ENCODE assay signal across 8 cellular contexts in the genomic region with DNA sequence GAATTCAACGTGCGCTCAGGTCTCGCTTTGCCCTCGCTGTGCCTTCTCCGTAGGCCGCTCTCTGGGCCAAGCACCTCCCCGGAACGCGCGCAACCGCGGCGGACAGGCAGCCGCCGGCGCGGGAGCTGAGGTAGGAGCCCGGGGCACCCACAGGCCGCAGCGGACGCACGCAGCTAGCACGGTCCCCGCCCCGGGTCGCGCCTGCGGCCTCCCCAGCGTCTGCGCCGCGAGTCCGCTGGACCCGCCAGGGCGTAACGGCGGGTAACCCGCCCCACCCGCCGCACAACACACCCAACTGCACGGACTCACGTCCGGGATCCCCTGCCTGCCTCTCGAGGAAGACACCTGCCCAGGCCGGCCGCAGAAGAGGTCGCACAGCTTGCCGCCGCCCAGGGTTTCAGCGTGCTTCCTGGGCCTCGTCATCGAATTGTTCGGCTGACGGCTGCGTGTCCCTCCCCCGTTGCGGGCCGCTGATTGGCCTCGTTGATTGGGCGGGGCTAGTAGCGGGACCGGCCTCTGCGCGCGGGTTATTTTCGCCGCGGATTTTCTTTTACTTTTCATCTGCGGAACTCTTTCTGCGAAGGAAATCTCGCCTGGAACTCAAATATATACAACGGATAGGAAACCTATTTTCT. TPM values are rescaled to one million over a fixed set of nuclear protein-coding genes. Genes with fewer than 3 reads are reported as not detected.
DNase-seq lines count a peak whose midpoint lies in the region; ATAC-seq and TF ChIP-seq lines count a peak whose summit lies in the region.

A gene with protein sequence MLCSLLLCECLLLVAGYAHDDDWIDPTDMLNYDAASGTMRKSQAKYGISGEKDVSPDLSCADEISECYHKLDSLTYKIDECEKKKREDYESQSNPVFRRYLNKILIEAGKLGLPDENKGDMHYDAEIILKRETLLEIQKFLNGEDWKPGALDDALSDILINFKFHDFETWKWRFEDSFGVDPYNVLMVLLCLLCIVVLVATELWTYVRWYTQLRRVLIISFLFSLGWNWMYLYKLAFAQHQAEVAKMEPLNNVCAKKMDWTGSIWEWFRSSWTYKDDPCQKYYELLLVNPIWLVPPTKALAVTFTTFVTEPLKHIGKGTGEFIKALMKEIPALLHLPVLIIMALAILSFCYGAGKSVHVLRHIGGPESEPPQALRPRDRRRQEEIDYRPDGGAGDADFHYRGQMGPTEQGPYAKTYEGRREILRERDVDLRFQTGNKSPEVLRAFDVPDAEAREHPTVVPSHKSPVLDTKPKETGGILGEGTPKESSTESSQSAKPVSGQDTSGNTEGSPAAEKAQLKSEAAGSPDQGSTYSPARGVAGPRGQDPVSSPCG (minus strand): TSS at position 433 of the 635 bp plus-strand sequence. CDS start 13,047 bp downstream, outside the sequence.

- peaks cover 35% of the 10 kb centered on the region for H3K4me1 Mint-ChIP-seq in activated B cell treated with CpG ODN at 0.5 μM for 24 hours
- H3K4me1 Mint-ChIP-seq in immature natural killer cell, result peaks cover 26 to 33% of the 10 kb centered on the region in 2 donors

- no peaks in the 10 kb centered on the region for H3K9me3 Mint-ChIP-seq in activated B cell treated with CpG ODN at 0.5 μM for 24 hours
- H3K9me3 Mint-ChIP-seq in immature natural killer cell, result no peaks in the 10 kb centered on the region

- H3K9me3 ChIP-seq in spleen, result no peaks in the 10 kb centered on the region

- H3K4me1 ChIP-seq in spleen, result peaks cover 5 to 54% (median 34%) of the 10 kb centered on the region in 6 donors

- WGBS in spleen, 5 donors, result 0 to 1% (median 0%) methylated on average over 45 to 72 of the region's 72 CpGs

- ATAC-seq in GM18907 (IDR thresholded peaks at IDR 0.05; ENCODE audit: unreplicated experiment), result peak; percentile 94
- peak; percentile 93 for ATAC-seq in HG03159 (IDR thresholded peaks at IDR 0.05; ENCODE audit: unreplicated experiment)
- ATAC-seq in activated B cell treated with CpG ODN at 0.5 μM for 24 hours (ENCODE audit: low read depth), result peak; percentile 94

- H3K27ac ChIP-seq in caudate nucleus (ENCODE audit: low read depth, low read length) (peak within 1 kb of the TSS; percentile 93), spleen (peak within 1 kb of the TSS; percentile 86 to 99 (median 96))

- intact Hi-C loops in activated B cell treated with CpG ODN at 0.5 μM for 24 hours (cut with micrococcal nuclease) (loop anchor here (1.0 to 5.0 kb wide), 11 partner anchors 79 to 1374 kb away; a partner anchor contains a TSS), spleen (cut with DNase I; ENCODE audit: low total_unique reads) (no loop called here)

- H3K27me3 ChIP-seq in spleen (replicated peaks in 1 of 7), result no peaks in the 10 kb centered on the region

- TF ChIP-seq CTCF in AG04449 (IDR thresholded peaks at IDR 0.05; ENCODE audit: insufficient read depth, low read length, missing control alignments) (no peak), activated B cell treated with CpG ODN at 0.5 μM for 24 hours (IDR thresholded peaks at IDR 0.05) (no peak), spleen (IDR thresholded peaks at IDR 0.05 in 8 of 11, conservative IDR thresholded peaks at IDR 0.05 in 3 of 11) (peak in 1 of 11 experiments; percentile 25)

- CTCF ChIA-PET in AG04449 (lab: Yijun Ruan, JAX) (interaction anchor here (0.7 to 0.8 kb wide), 2 partner anchors 132 to 149 kb away, joined by 3 to 4 read pairs; a partner anchor contains a TSS), activated B cell treated with CpG ODN at 0.5 μM for 24 hours (lab: Charles Lee) (interaction anchor here (1.0 to 1.3 kb wide), 2 partner anchors 137 to 149 kb away, joined by 4 to 5 read pairs; a partner anchor contains a TSS)

- H3K4me3 Mint-ChIP-seq in activated B cell treated with CpG ODN at 0.5 μM for 24 hours (peak within 1 kb of the TSS; percentile 88), immature natural killer cell (peak within 1 kb of the TSS; percentile 87 to 90 (median 88))

- DNase-seq in AG04449 (ENCODE audit: low read depth, low spot score), result peak; percentile 21
- peak; percentile 91 for DNase-seq in NCI-H226
- DNase-seq in activated B cell treated with CpG ODN at 0.5 μM for 24 hours, result peak; percentile 84
- DNase-seq in caudate nucleus (lab: John Stamatoyannopoulos, UW), result peak in 60 of 61 donors; percentile 27 to 94 (median 84)
- peak; percentile 96 to 97 (median 97) for DNase-seq in immature natural killer cell
- peak; percentile 99 for DNase-seq in spleen

- H3K27ac Mint-ChIP-seq in activated B cell treated with CpG ODN at 0.5 μM for 24 hours (peak within 1 kb of the TSS; percentile 91), immature natural killer cell (peak within 1 kb of the TSS; percentile 89 to 97 (median 93))

- POLR2A ChIA-PET in AG04449 (lab: Yijun Ruan, JAX), result interaction anchor here (0.6 to 1.4 kb wide), 4 partner anchors 10 to 914 kb away, joined by 3 to 4 read pairs (median 4); a partner anchor contains a TSS
- POLR2A ChIA-PET in activated B cell treated with CpG ODN at 0.5 μM for 24 hours (lab: Charles Lee), result interaction anchor here (0.6 to 3.1 kb wide), 15 partner anchors 15 to 1660 kb away, joined by 3 to 40 read pairs (median 5); a partner anchor contains a TSS

- H3K36me3 Mint-ChIP-seq in activated B cell treated with CpG ODN at 0.5 μM for 24 hours (ENCODE audit: low read depth), result peaks cover 13% of the 10 kb centered on the region
- H3K36me3 Mint-ChIP-seq in immature natural killer cell, result peaks cover 8 to 19% (median 19%) of the 10 kb centered on the region in 3 donors

- peaks cover 0 to 19% (median 0%) of the 10 kb centered on the region in 6 donors for H3K36me3 ChIP-seq in spleen

- H3K4me3 ChIP-seq in AG04449 (ENCODE audit: low read depth, low read length), result peak within 1 kb of the TSS; percentile 79
- peak within 1 kb of the TSS; percentile 59 to 86 (median 76) for H3K4me3 ChIP-seq in spleen

- peak in 2 of 3 donors; percentile 47 to 81 for TF ChIP-seq POLR2A in spleen (IDR thresholded peaks at IDR 0.05)

- H3K27me3 Mint-ChIP-seq in activated B cell treated with CpG ODN at 0.5 μM for 24 hours, result no peaks in the 10 kb centered on the region
- peaks cover 10 to 29% (median 27%) of the 10 kb centered on the region in 3 donors for H3K27me3 Mint-ChIP-seq in immature natural killer cell (ENCODE audit: low read depth in 3 of 3)

RNA-seq across cellular contexts. Expression of the gene that starts here (rescaled TPM):
- total RNA-seq in activated B cell treated with CpG ODN at 0.5 μM for 24 hours (19.5 and 28.3 TPM in 2 replicates), spleen (10 to 100 TPM; 16.5 to 30.0 (median 25.6) TPM)
- polyA plus RNA-seq in immature natural killer cell (10 to 100 TPM in 2 of 3 donors, 1 to 10 TPM in 1; 9.8 to 13.4 (median 10.7) TPM), spleen (1 to 10 TPM; 5.9 to 7.3 (median 6.3) TPM)

Comparison
In these comparisons a context has a peak if more than half of its experiments do, and no peak if none do; other contexts are left out.
1. Peak in every context shown above with its lines: DNase-seq, ATAC-seq, H3K4me3 ChIP-seq and H3K27ac ChIP-seq.
2. DNase-seq: peak in every context shown above with its lines; median percentile 99 in spleen; 97 in immature natural killer cell; 91 in NCI-H226; 84 in caudate nucleus; 84 in activated B cell treated with CpG ODN at 0.5 μM for 24 hours; 21 in AG04449.